Comparison of ENCODE assay signal across 9 cellular contexts in the genomic region with DNA sequence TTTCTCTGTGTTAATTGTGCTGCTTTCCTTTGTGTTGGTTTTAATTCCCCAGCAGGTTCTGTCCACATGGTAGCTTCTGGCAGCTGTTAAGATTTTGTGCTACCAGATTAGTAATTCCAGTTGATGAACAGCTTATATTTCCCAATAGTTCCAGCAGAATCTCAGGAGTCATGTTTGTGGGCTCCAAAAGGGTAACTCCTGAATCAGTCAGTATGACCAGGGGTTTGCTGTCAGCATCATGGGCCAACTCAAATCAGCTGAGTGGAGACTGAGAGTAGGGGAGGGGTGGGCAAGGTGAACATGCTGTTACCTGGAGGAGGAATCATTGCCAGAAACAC.
DNase-seq lines count a peak whose midpoint lies in the region; ATAC-seq and TF ChIP-seq lines count a peak whose summit lies in the region.
"Had no signal": no experiment of that assay in that cellular context is flagged by ENCODE, and none has a peak within 500 bp of the region (broad histone marks: within the 10 kb centered on the region; RNA-seq: fewer than 3 reads in every experiment).

No MANE protein-coding gene starts in this region.

- H3K36me3 ChIP-seq in ACC112 (ENCODE audit: insufficient read depth, low read length) = no peaks in the 10 kb centered on the region
- no peaks in the 10 kb centered on the region for H3K36me3 ChIP-seq in left lung

- no peaks in the 10 kb centered on the region for H3K9me3 Mint-ChIP-seq in activated T-helper 2 cell treated with anti-CD3 and anti-CD28 coated beads, Interferon-gamma antibody, Interleukin-2, Interleukin-4, amounts not matched to agents 10 μg/mL and 5 μg/mL and 100 μg/mL, durations not matched to agents 14 hours and 24 hours and 36 hours

- H3K79me2 ChIP-seq in ACC112 (ENCODE audit: control insufficient read depth, insufficient read depth, low read length, unreplicated experiment) = no peaks in the 10 kb centered on the region

- no peaks in the 10 kb centered on the region for H3K9me3 ChIP-seq in left lung

- H3K27me3 ChIP-seq in ACC112 (ENCODE audit: insufficient read depth, low read length) (no peaks in the 10 kb centered on the region), left lung (no peaks in the 10 kb centered on the region)

- H3K27ac ChIP-seq in ACC112 (ENCODE audit: low read depth, low read length) (peak overlapping the region; percentile 44; the same call in 1 of the 2 replicates), left lung (peak overlapping the region; percentile 54 to 96)

- H3K4me3 ChIP-seq in ACC112 (ENCODE audit: low read depth, low read length) = no peak overlapping the region
- no peak overlapping the region for H3K4me3 ChIP-seq in left lung

- H3K4me1 Mint-ChIP-seq in activated T-helper 2 cell treated with anti-CD3 and anti-CD28 coated beads, Interferon-gamma antibody, Interleukin-2, Interleukin-4, amounts not matched to agents 10 μg/mL and 5 μg/mL and 100 μg/mL, durations not matched to agents 14 hours and 24 hours and 36 hours (ENCODE audit: low read depth) = peaks cover 55% of the 10 kb centered on the region

- ATAC-seq in HG02973 (IDR thresholded peaks at IDR 0.05; ENCODE audit: unreplicated experiment) (peak; percentile 4), left lung (peak; percentile 12), HG02759 (IDR thresholded peaks at IDR 0.05; ENCODE audit: unreplicated experiment) (no peak), HG02884 (IDR thresholded peaks at IDR 0.05; ENCODE audit: unreplicated experiment) (no peak), HG03439 (IDR thresholded peaks at IDR 0.05; ENCODE audit: unreplicated experiment) (no peak), HG03565 (IDR thresholded peaks at IDR 0.05; ENCODE audit: unreplicated experiment) (no peak)

- intact Hi-C loops in activated T-helper 2 cell treated with anti-CD3 and anti-CD28 coated beads, Interferon-gamma antibody, Interleukin-2, Interleukin-4, amounts not matched to agents 10 μg/mL and 5 μg/mL and 100 μg/mL, durations not matched to agents 14 hours and 24 hours and 36 hours (cut with micrococcal nuclease) = loop anchor here (1.0 to 5.0 kb wide), 7 partner anchors 25 to 417 kb away; no protein-coding TSS in a partner anchor
- intact Hi-C loops in left lung (cut with DNase I) = no loop called here

- H3K27ac Mint-ChIP-seq in activated T-helper 2 cell treated with anti-CD3 and anti-CD28 coated beads, Interferon-gamma antibody, Interleukin-2, Interleukin-4, amounts not matched to agents 10 μg/mL and 5 μg/mL and 100 μg/mL, durations not matched to agents 14 hours and 24 hours and 36 hours = peak overlapping the region; percentile 88

- H3K36me3 Mint-ChIP-seq in activated T-helper 2 cell treated with anti-CD3 and anti-CD28 coated beads, Interferon-gamma antibody, Interleukin-2, Interleukin-4, amounts not matched to agents 10 μg/mL and 5 μg/mL and 100 μg/mL, durations not matched to agents 14 hours and 24 hours and 36 hours (ENCODE audit: low read depth) = peaks cover 8% of the 10 kb centered on the region

- no peak for TF ChIP-seq CTCF in left lung (IDR thresholded peaks at IDR 0.05)

- no peak overlapping the region for H2AFZ ChIP-seq in ACC112 (ENCODE audit: low read length, unreplicated experiment)

- peaks cover 15% of the 10 kb centered on the region for H3K4me1 ChIP-seq in ACC112 (ENCODE audit: control insufficient read depth, insufficient read depth, low read length, unreplicated experiment)
- peaks cover 6 to 29% of the 10 kb centered on the region in 2 donors for H3K4me1 ChIP-seq in left lung

- H3K4me3 Mint-ChIP-seq in activated T-helper 2 cell treated with anti-CD3 and anti-CD28 coated beads, Interferon-gamma antibody, Interleukin-2, Interleukin-4, amounts not matched to agents 10 μg/mL and 5 μg/mL and 100 μg/mL, durations not matched to agents 14 hours and 24 hours and 36 hours (ENCODE audit: low read depth) = no peak overlapping the region

- no peak for DNase-seq in activated T-helper 2 cell treated with anti-CD3 and anti-CD28 coated beads, Interferon-gamma antibody, Interleukin-2, Interleukin-4, amounts not matched to agents 10 μg/mL and 5 μg/mL and 100 μg/mL, durations not matched to agents 14 hours and 24 hours and 36 hours (ENCODE audit: low spot score)
- DNase-seq in left lung = no peak
- DNase-seq: DMS 273 treated with DMSO at 0.1 percent for 48 hours had no signal

- H3K27me3 Mint-ChIP-seq in activated T-helper 2 cell treated with anti-CD3 and anti-CD28 coated beads, Interferon-gamma antibody, Interleukin-2, Interleukin-4, amounts not matched to agents 10 μg/mL and 5 μg/mL and 100 μg/mL, durations not matched to agents 14 hours and 24 hours and 36 hours (ENCODE audit: low read depth) = no peaks in the 10 kb centered on the region

Comparison
In these comparisons a context has a peak if more than half of its experiments do, and no peak if none do; other contexts are left out.
1. ATAC-seq: peak in HG02973 (single experiment) and left lung (single experiment); none in HG02759 (single experiment), HG02884 (single experiment), HG03439 (single experiment) and HG03565 (single experiment).